ENCODE assay signal across 22 cellular contexts in genomic region chr19:16405797-16406196, GRCh38.
DNase-seq lines count a peak whose midpoint lies in the region; ATAC-seq and TF ChIP-seq lines count a peak whose summit lies in the region.
"Had no signal": no experiment of that assay in that cellular context is flagged by ENCODE, and none has a peak within 500 bp of the region (broad histone marks: within the 10 kb centered on the region; RNA-seq: fewer than 3 reads in every experiment).

No MANE protein-coding gene starts in this region.

- no peak overlapping the region for H3K4me3 ChIP-seq in mucosa of descending colon
- no peak overlapping the region for H3K4me3 ChIP-seq in PC-9
- H3K4me3 ChIP-seq: A549; BLaER1 treated with 17β-estradiol and CSF1 and Interleukin-3, amounts not matched to agents 10 nM and 100 nM; GM23338 had no signal

- POLR2A ChIA-PET in PC-9 (lab: Charles Lee; ENCODE audit: unreplicated experiment) = no interaction called here

- no peaks in the 10 kb centered on the region for H3K27me3 ChIP-seq in PC-9 (ENCODE audit: insufficient read depth, low read depth)
- H3K27me3 ChIP-seq: BE2C; BLaER1 treated with 17β-estradiol and CSF1 and Interleukin-3, amounts not matched to agents 10 nM and 100 nM had no signal

- no peaks in the 10 kb centered on the region for H3K9me3 Mint-ChIP-seq in CD14-positive monocyte
- no peaks in the 10 kb centered on the region for H3K9me3 Mint-ChIP-seq in chondrocyte (ENCODE audit: low read depth)
- H3K9me3 Mint-ChIP-seq in neural crest cell = no peaks in the 10 kb centered on the region
- H3K9me3 Mint-ChIP-seq in stimulated activated effector memory CD8-positive, alpha-beta T cell treated with anti-CD3 and anti-CD28 coated beads, Interleukin-12 subunit alpha, Interleukin-12 subunit beta, amount 100 ng/mL, for 72 hours = no peaks in the 10 kb centered on the region
- H3K9me3 Mint-ChIP-seq: CD4-positive, alpha-beta memory T cell; GM23338; H9 had no signal

- no peak overlapping the region for H2AFZ ChIP-seq in PC-9
- H2AFZ ChIP-seq: GM23338 had no signal

- DNase-seq in CD14-positive monocyte (ENCODE audit: low spot score) (peak; percentile 36), chondrocyte (ENCODE audit: low spot score) (peak; percentile 77), neural crest cell (ENCODE audit: low read depth, low spot score) (no peak), mucosa of descending colon (no peak), hepatic stellate cell (ENCODE audit: low spot score) (no peak), PC-9 (no peak)
- DNase-seq in stimulated activated effector memory CD8-positive, alpha-beta T cell treated with anti-CD3 and anti-CD28 coated beads, Interleukin-12 subunit alpha, Interleukin-12 subunit beta, amount 100 ng/mL, for 72 hours (ENCODE audit: low spot score in 2 of 2) = no peak
- DNase-seq in activated CD4-positive, alpha-beta T cell treated with anti-CD3 and anti-CD28 coated beads, Interleukin-2, amount 50 U/mL, for 48 hours = no peak
- DNase-seq: 8988T; ACHN; AML-193; BE2C; Calu3; CD4-positive, alpha-beta memory T cell; COR-L47; DMS153; DND-41; H9 had no signal

- H3K4me3 Mint-ChIP-seq in CD14-positive monocyte = no peak overlapping the region
- H3K4me3 Mint-ChIP-seq in chondrocyte (ENCODE audit: unreplicated experiment) = no peak overlapping the region
- H3K4me3 Mint-ChIP-seq in neural crest cell = no peak overlapping the region
- no peak overlapping the region for H3K4me3 Mint-ChIP-seq in stimulated activated effector memory CD8-positive, alpha-beta T cell treated with anti-CD3 and anti-CD28 coated beads, Interleukin-12 subunit alpha, Interleukin-12 subunit beta, amount 100 ng/mL, for 72 hours
- H3K4me3 Mint-ChIP-seq: CD4-positive, alpha-beta memory T cell; GM23338; H9 had no signal

- H3K36me3 ChIP-seq in mucosa of descending colon (ENCODE audit: low read depth) (peaks cover 22% of the 10 kb centered on the region), PC-9 (ENCODE audit: low read depth) (peaks cover 7% of the 10 kb centered on the region; the same call in 1 of the 2 replicates)

- H3K79me2 ChIP-seq in PC-9 (ENCODE audit: low read depth) = no peaks in the 10 kb centered on the region

- H3K4me1 Mint-ChIP-seq in CD14-positive monocyte (peaks cover 5% of the 10 kb centered on the region), chondrocyte (ENCODE audit: low read depth) (no peaks in the 10 kb centered on the region), neural crest cell (no peaks in the 10 kb centered on the region)
- peaks cover 4% of the 10 kb centered on the region for H3K4me1 Mint-ChIP-seq in stimulated activated effector memory CD8-positive, alpha-beta T cell treated with anti-CD3 and anti-CD28 coated beads, Interleukin-12 subunit alpha, Interleukin-12 subunit beta, amount 100 ng/mL, for 72 hours
- H3K4me1 Mint-ChIP-seq: GM23338, H9 had no signal

- CTCF ChIA-PET in PC-9 (lab: Charles Lee) = no interaction called here

- H4K20me1 ChIP-seq in PC-9 (ENCODE audit: insufficient read depth) = peaks cover 8% of the 10 kb centered on the region; the same call in 1 of the 2 replicates

- TF ChIP-seq CTCF in CD14-positive monocyte (IDR thresholded peaks at IDR 0.05) (no peak), chondrocyte (IDR thresholded peaks at IDR 0.05) (no peak), neural crest cell (conservative IDR thresholded peaks at IDR 0.05) (no peak), mucosa of descending colon (IDR thresholded peaks at IDR 0.05) (no peak), PC-9 (conservative IDR thresholded peaks at IDR 0.05) (no peak)

- H3K27ac Mint-ChIP-seq in CD14-positive monocyte (peak overlapping the region in 2 of 7 donors; percentile 4 to 25), chondrocyte (ENCODE audit: unreplicated experiment) (no peak overlapping the region), neural crest cell (ENCODE audit: unreplicated experiment) (peak overlapping the region; percentile 81)
- H3K27ac Mint-ChIP-seq in stimulated activated effector memory CD8-positive, alpha-beta T cell treated with anti-CD3 and anti-CD28 coated beads, Interleukin-12 subunit alpha, Interleukin-12 subunit beta, amount 100 ng/mL, for 72 hours = peak overlapping the region; percentile 56
- H3K27ac Mint-ChIP-seq: GM23338, H9 had no signal

- no peaks in the 10 kb centered on the region; the same call in 1 of the 2 replicates for H3F3A ChIP-seq in PC-9 (ENCODE audit: insufficient read depth, low read depth)

- H3K9me3 ChIP-seq in mucosa of descending colon (no peaks in the 10 kb centered on the region), PC-9 (ENCODE audit: insufficient read depth, low read depth) (no peaks in the 10 kb centered on the region)
- H3K9me3 ChIP-seq: A549; BE2C; BLaER1 treated with 17β-estradiol and CSF1 and Interleukin-3, amounts not matched to agents 10 nM and 100 nM had no signal

- no peak overlapping the region for H3K4me2 ChIP-seq in PC-9
- H3K4me2 ChIP-seq: A549; BLaER1 treated with 17β-estradiol and CSF1 and Interleukin-3, amounts not matched to agents 10 nM and 100 nM; GM23338 had no signal

- intact Hi-C loops in CD14-positive monocyte (cut with micrococcal nuclease) = no loop called here
- intact Hi-C loops in mucosa of descending colon (cut with DNase I, micrococcal nuclease) = no loop called here
- intact Hi-C loops in PC-9 (cut with micrococcal nuclease; ENCODE audit: unreplicated experiment) = no loop called here

- no peak overlapping the region for H3K27ac ChIP-seq in PC-9
- H3K27ac ChIP-seq: A549 had no signal

- H3K27me3 Mint-ChIP-seq in CD14-positive monocyte (ENCODE audit: low read depth in 3 of 3) (peaks cover 0 to 1% (median 0%) of the 10 kb centered on the region in 3 donors), chondrocyte (ENCODE audit: low read depth) (no peaks in the 10 kb centered on the region), neural crest cell (ENCODE audit: low read depth) (no peaks in the 10 kb centered on the region)
- H3K27me3 Mint-ChIP-seq: CD4-positive, alpha-beta memory T cell had no signal

- H3K4me1 ChIP-seq in mucosa of descending colon (ENCODE audit: low read depth) (no peaks in the 10 kb centered on the region), PC-9 (replicated peaks; ENCODE audit: insufficient read depth) (no peaks in the 10 kb centered on the region)
- H3K4me1 ChIP-seq: A549, BE2C had no signal

- H3K36me3 Mint-ChIP-seq in CD14-positive monocyte (peaks cover 82 to 96% of the 10 kb centered on the region in 2 donors), chondrocyte (ENCODE audit: low read depth) (peaks cover 31% of the 10 kb centered on the region), neural crest cell (ENCODE audit: low read depth) (peaks cover 13% of the 10 kb centered on the region)
- H3K36me3 Mint-ChIP-seq in stimulated activated effector memory CD8-positive, alpha-beta T cell treated with anti-CD3 and anti-CD28 coated beads, Interleukin-12 subunit alpha, Interleukin-12 subunit beta, amount 100 ng/mL, for 72 hours = peaks cover 92% of the 10 kb centered on the region

- ATAC-seq in stimulated activated effector memory CD8-positive, alpha-beta T cell treated with anti-CD3 and anti-CD28 coated beads, Interleukin-12 subunit alpha, Interleukin-12 subunit beta, amount 100 ng/mL, for 72 hours = no peak
- ATAC-seq in mucosa of descending colon = no peak
- ATAC-seq: A549, GM23338, HCT116 had no signal

- H3K9me2 ChIP-seq in PC-9 (ENCODE audit: insufficient read depth) = no peaks in the 10 kb centered on the region

- BruUV-seq in PC-9 (replicated peaks; lab: Mats Ljungman, UMichigan) = no TSS peak

Comparison
In these comparisons a context has a peak if more than half of its experiments do, and no peak if none do; other contexts are left out.
1. DNase-seq: peak in CD14-positive monocyte (single experiment) and chondrocyte (single experiment); none in neural crest cell (single experiment), stimulated activated effector memory CD8-positive, alpha-beta T cell treated with anti-CD3 and anti-CD28 coated beads, Interleukin-12 subunit alpha, Interleukin-12 subunit beta, amount 100 ng/mL, for 72 hours (0 of 2), mucosa of descending colon (0 of 3), hepatic stellate cell (single experiment), activated CD4-positive, alpha-beta T cell treated with anti-CD3 and anti-CD28 coated beads, Interleukin-2, amount 50 U/mL, for 48 hours (0 of 2) and PC-9 (0 of 2).